1 cellular context compared by ENCODE assay signal in the genomic region with DNA sequence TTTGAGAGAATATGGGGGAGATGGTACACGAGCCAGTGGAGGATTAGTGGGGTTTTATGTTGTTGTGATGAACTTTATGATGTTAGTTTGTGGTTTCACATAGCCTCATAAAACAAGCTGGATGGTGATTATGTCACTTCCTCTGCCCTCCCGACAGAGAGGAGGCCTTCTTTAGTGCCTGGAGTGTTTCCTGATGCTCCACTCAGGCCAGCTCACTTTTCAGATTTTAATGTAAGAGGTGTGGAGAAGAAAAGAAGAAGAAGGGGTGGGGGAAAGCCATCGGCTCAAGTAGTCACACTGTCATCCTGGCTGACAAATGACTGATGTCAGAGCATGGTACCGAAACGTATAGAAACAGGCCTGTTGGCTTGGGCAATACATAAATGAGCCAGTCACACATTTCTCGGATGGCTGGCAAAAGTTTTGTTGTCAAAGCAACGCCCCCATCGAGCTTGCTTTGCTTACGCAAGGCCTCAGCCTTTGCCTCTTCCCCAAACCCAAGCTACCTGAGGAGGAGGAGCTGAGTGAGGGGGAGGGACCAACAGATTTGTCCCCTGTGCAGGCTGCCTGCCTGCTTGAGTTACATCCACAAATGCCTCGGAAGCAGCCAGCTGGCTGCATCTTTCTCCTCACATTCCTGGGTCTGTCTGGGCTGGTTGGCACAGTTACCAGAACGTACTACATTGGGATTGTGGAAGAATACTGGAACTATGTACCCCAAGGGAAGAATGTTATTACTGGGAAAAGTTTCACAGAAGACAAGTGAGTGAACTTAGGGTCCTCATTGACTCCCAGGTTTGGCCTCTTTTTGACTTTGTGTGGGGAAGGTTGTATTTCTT.
TF ChIP-seq lines count a peak whose summit lies in the region.

HEPHL1 (plus strand) TSS at position 578 of the 839 bp plus-strand sequence; CDS start at position 593, 15 bp downstream.

TF ChIP-seq in HEK293, 187 proteins besides CTCF, POLR2A, EP300 and RAD21 (continued from another document):
- peak; percentile 42; the same call in 1 of the 2 replicates for TF ChIP-seq ZBTB21 (tag by site-specific recombination; IDR thresholded peaks at IDR 0.05)
- TF ChIP-seq HOXC10 (CRISPR knock-in tag; IDR thresholded peaks at IDR 0.05): no peak
- TF ChIP-seq, protein P1, sequence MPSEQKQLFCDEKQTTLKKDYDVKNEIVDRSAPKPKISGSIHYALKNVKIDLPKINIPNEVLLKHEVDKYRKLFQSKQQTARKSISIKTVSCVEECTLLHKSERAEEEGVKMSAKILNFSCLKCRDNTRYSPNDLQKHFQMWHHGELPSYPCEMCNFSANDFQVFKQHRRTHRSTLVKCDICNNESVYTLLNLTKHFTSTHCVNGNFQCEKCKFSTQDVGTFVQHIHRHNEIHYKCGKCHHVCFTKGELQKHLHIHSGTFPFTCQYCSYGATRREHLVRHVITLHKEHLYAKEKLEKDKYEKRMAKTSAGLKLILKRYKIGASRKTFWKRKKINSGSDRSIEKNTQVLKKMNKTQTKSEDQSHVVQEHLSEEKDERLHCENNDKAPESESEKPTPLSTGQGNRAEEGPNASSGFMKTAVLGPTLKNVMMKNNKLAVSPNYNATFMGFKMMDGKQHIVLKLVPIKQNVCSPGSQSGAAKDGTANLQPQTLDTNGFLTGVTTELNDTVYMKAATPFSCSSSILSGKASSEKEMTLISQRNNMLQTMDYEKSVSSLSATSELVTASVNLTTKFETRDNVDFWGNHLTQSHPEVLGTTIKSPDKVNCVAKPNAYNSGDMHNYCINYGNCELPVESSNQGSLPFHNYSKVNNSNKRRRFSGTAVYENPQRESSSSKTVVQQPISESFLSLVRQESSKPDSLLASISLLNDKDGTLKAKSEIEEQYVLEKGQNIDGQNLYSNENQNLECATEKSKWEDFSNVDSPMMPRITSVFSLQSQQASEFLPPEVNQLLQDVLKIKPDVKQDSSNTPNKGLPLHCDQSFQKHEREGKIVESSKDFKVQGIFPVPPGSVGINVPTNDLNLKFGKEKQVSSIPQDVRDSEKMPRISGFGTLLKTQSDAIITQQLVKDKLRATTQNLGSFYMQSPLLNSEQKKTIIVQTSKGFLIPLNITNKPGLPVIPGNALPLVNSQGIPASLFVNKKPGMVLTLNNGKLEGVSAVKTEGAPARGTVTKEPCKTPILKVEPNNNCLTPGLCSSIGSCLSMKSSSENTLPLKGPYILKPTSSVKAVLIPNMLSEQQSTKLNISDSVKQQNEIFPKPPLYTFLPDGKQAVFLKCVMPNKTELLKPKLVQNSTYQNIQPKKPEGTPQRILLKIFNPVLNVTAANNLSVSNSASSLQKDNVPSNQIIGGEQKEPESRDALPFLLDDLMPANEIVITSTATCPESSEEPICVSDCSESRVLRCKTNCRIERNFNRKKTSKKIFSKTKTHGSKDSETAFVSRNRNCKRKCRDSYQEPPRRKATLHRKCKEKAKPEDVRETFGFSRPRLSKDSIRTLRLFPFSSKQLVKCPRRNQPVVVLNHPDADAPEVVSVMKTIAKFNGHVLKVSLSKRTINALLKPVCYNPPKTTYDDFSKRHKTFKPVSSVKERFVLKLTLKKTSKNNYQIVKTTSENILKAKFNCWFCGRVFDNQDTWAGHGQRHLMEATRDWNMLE (tag by site-specific recombination; conservative IDR thresholded peaks at IDR 0.05; ENCODE audit: low read depth): peak; percentile 61
- TF ChIP-seq KLF16 (tag by site-specific recombination; IDR thresholded peaks at IDR 0.05): 0 out of 2 replicates have a peak, but pooled peaks have one; percentile 42
- peak; percentile 44; the same call in 1 of the 2 replicates for TF ChIP-seq ZNF366 (tag by site-specific recombination; conservative IDR thresholded peaks at IDR 0.05)
- TF ChIP-seq ZNF350 (tag by site-specific recombination; IDR thresholded peaks at IDR 0.05): 0 out of 2 replicates have a peak, but pooled peaks have one; percentile 22
- 0 out of 2 replicates have a peak, but pooled peaks have one; percentile 30 for TF ChIP-seq ZNF629 (tag by site-specific recombination; IDR thresholded peaks at IDR 0.05)
- TF ChIP-seq MYNN (tag by site-specific recombination; IDR thresholded peaks at IDR 0.05; ENCODE audit: borderline replicate concordance): no peak
- TF ChIP-seq, protein P2, sequence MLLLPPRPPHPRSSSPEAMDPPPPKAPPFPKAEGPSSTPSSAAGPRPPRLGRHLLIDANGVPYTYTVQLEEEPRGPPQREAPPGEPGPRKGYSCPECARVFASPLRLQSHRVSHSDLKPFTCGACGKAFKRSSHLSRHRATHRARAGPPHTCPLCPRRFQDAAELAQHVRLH (tag by site-specific recombination; IDR thresholded peaks at IDR 0.05): no peak
- peak; percentile 93 for TF ChIP-seq FEZF1 (tag by site-specific recombination; IDR thresholded peaks at IDR 0.05)
- peak; percentile 81 for TF ChIP-seq ZNF335 (tag by site-specific recombination; conservative IDR thresholded peaks at IDR 0.05)
- TF ChIP-seq, protein P3, sequence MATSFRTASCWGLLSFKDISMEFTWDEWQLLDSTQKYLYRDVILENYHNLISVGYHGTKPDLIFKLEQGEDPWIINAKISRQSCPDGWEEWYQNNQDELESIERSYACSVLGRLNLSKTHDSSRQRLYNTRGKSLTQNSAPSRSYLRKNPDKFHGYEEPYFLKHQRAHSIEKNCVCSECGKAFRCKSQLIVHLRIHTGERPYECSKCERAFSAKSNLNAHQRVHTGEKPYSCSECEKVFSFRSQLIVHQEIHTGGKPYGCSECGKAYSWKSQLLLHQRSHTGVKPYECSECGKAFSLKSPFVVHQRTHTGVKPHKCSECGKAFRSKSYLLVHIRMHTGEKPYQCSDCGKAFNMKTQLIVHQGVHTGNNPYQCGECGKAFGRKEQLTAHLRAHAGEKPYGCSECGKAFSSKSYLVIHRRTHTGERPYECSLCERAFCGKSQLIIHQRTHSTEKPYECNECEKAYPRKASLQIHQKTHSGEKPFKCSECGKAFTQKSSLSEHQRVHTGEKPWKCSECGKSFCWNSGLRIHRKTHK (tag by site-specific recombination; IDR thresholded peaks at IDR 0.05): no peak
- TF ChIP-seq MEIS1 (CRISPR knock-in tag; IDR thresholded peaks at IDR 0.05; ENCODE audit: borderline replicate concordance): no peak
- TF ChIP-seq ZNF843 (tag by site-specific recombination; IDR thresholded peaks at IDR 0.05): peak; percentile 64
- TF ChIP-seq, protein P4, sequence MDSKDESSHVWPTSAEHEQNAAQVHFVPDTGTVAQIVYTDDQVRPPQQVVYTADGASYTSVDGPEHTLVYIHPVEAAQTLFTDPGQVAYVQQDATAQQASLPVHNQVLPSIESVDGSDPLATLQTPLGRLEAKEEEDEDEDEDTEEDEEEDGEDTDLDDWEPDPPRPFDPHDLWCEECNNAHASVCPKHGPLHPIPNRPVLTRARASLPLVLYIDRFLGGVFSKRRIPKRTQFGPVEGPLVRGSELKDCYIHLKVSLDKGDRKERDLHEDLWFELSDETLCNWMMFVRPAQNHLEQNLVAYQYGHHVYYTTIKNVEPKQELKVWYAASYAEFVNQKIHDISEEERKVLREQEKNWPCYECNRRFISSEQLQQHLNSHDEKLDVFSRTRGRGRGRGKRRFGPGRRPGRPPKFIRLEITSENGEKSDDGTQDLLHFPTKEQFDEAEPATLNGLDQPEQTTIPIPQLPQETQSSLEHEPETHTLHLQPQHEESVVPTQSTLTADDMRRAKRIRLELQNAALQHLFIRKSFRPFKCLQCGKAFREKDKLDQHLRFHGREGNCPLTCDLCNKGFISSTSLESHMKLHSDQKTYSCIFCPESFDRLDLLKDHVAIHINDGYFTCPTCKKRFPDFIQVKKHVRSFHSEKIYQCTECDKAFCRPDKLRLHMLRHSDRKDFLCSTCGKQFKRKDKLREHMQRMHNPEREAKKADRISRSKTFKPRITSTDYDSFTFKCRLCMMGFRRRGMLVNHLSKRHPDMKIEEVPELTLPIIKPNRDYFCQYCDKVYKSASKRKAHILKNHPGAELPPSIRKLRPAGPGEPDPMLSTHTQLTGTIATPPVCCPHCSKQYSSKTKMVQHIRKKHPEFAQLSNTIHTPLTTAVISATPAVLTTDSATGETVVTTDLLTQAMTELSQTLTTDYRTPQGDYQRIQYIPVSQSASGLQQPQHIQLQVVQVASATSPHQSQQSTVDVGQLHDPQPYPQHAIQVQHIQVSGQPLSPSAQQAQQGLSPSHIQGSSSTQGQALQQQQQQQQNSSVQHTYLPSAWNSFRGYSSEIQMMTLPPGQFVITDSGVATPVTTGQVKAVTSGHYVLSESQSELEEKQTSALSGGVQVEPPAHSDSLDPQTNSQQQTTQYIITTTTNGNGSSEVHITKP (tag by site-specific recombination; IDR thresholded peaks at IDR 0.05): peak; percentile 74
- TF ChIP-seq ZNF692 (tag by site-specific recombination; IDR thresholded peaks at IDR 0.05): peak; percentile 54; the same call in 1 of the 2 replicates
